In the genomic region with DNA sequence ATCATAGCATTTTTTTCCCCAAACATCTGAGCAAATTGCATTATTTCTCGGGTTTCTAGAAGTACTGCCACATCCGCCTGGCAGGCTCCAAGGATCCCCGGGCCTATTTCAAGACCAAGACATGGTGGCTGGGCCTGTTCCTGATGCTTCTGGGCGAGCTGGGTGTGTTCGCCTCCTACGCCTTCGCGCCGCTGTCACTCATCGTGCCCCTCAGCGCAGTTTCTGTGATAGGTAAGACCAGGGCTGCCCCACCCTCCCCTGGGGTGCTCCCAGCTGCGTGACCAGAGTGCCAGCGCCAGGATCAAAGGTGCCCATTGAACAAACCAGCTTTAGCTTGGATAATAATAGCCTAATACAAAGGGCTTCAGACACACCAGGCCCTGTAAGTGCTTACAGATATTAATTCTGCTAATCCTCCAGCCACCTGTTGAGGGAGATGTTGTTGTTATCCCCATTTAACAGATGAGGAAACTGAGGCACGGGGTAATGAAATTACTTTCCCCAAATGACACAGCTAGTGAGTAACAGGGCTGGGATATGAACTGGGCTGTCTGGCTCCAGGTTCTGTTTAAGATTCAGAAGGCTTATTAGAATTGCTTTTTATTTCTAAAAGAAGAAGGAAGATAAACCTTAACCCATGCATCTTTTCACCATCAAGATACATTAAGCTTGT, we compare ENCODE assay signal across 16 cellular contexts. TPM values are rescaled to one million over a fixed set of nuclear protein-coding genes. Genes with fewer than 3 reads are reported as not detected.
DNase-seq lines count a peak whose midpoint lies in the region; ATAC-seq and TF ChIP-seq lines count a peak whose summit lies in the region.
"Had no signal": no experiment of that assay in that cellular context is flagged by ENCODE, and none has a peak within 500 bp of the region (broad histone marks: within the 10 kb centered on the region; RNA-seq: fewer than 3 reads in every experiment).

No MANE protein-coding gene starts in this region.

- TF ChIP-seq CTCF in HEK293 (tag by site-specific recombination; IDR thresholded peaks at IDR 0.05) (no peak), stomach (IDR thresholded peaks at IDR 0.05) (no peak)
- no peak for TF ChIP-seq CTCF in CD8-positive, alpha-beta T cell (IDR thresholded peaks at IDR 0.05)

- DNase-seq in T-helper 17 cell (no peak), caudate nucleus (lab: John Stamatoyannopoulos, UW) (no peak), stomach (no peak)
- DNase-seq in CD8-positive, alpha-beta T cell, result no peak
- DNase-seq: Caco-2; CD8-positive, alpha-beta memory T cell; DND-41; GDM1; GOT3; HFFc6 had no signal

- WGBS in stomach, 5 donors, result 82 to 93% (median 88%) methylated on average over 14 of the region's 14 CpGs

- no peaks in the 10 kb centered on the region for H3K27me3 Mint-ChIP-seq in T-helper 17 cell
- no peaks in the 10 kb centered on the region for H3K27me3 Mint-ChIP-seq in CD8-positive, alpha-beta T cell (ENCODE audit: low read depth)
- H3K27me3 Mint-ChIP-seq: CD8-positive, alpha-beta memory T cell had no signal

- POLR2A ChIA-PET in HEK293 (lab: Yijun Ruan, JAX), result no interaction called here
- POLR2A ChIA-PET in CD8-positive, alpha-beta T cell (lab: Charles Lee), result no interaction called here

- peak overlapping the region; percentile 16 for H3K27ac Mint-ChIP-seq in T-helper 17 cell
- no peak overlapping the region for H3K27ac Mint-ChIP-seq in CD8-positive, alpha-beta T cell
- H3K27ac Mint-ChIP-seq: HFFc6 had no signal

- no peak overlapping the region for H3K4me3 ChIP-seq in HEK293 (ENCODE audit: low read depth, low read length)
- H3K4me3 ChIP-seq in stomach, result no peak overlapping the region
- no peak overlapping the region for H3K4me3 ChIP-seq in CD8-positive, alpha-beta T cell (ENCODE audit: low read depth, low read length)
- H3K4me3 ChIP-seq: A549, HAP-1 had no signal

- no peaks in the 10 kb centered on the region for H3K9me3 ChIP-seq in HEK293 (ENCODE audit: control insufficient read depth, insufficient read depth, low read depth, low read length)
- no peaks in the 10 kb centered on the region for H3K9me3 ChIP-seq in T-helper 17 cell (ENCODE audit: control insufficient read depth, low read length, poor library complexity, severe bottlenecking)
- no peaks in the 10 kb centered on the region for H3K9me3 ChIP-seq in stomach
- H3K9me3 ChIP-seq in CD8-positive, alpha-beta T cell (ENCODE audit: low read length), result no peaks in the 10 kb centered on the region
- H3K9me3 ChIP-seq: A549, Caco-2, HAP-1 had no signal

- no peaks in the 10 kb centered on the region for H3K27me3 ChIP-seq in layer of hippocampus (ENCODE audit: control insufficient read depth, insufficient read depth, low read length)
- H3K27me3 ChIP-seq in stomach, result no peaks in the 10 kb centered on the region
- H3K27me3 ChIP-seq in CD8-positive, alpha-beta T cell (ENCODE audit: insufficient read depth, low read length), result no peaks in the 10 kb centered on the region

- H3K36me3 Mint-ChIP-seq in T-helper 17 cell (ENCODE audit: low read depth), result peaks cover 13% of the 10 kb centered on the region
- peaks cover 83% of the 10 kb centered on the region for H3K36me3 Mint-ChIP-seq in CD8-positive, alpha-beta T cell

- H3K27ac ChIP-seq in HEK293 (ENCODE audit: extremely low read depth, low read depth, low read length), result no peak overlapping the region
- H3K27ac ChIP-seq in caudate nucleus (ENCODE audit: low read depth, low read length), result peak overlapping the region; percentile 67
- H3K27ac ChIP-seq in layer of hippocampus (ENCODE audit: low read depth, low read length), result peak overlapping the region; percentile 67
- peak overlapping the region in 1 of 5 donors; percentile 10 for H3K27ac ChIP-seq in stomach
- no peak overlapping the region for H3K27ac ChIP-seq in CD8-positive, alpha-beta T cell (ENCODE audit: low read depth, low read length)
- H3K27ac ChIP-seq: A549 had no signal

- intact Hi-C loops in stomach (cut with DNase I; ENCODE audit: low total_unique reads), result no loop called here
- intact Hi-C loops in CD8-positive, alpha-beta T cell (cut with DNase I, micrococcal nuclease), result loop anchor here in 1 of 2 experiments (5.0 kb wide), 1 partner anchor 145 kb away; no protein-coding TSS in a partner anchor

- no peaks in the 10 kb centered on the region for H3K9me3 Mint-ChIP-seq in CD8-positive, alpha-beta T cell
- H3K9me3 Mint-ChIP-seq: CD14-positive monocyte; CD8-positive, alpha-beta memory T cell; HFFc6 had no signal

- TF ChIP-seq EP300 in stomach (IDR thresholded peaks at IDR 0.05), result no peak

- H3K36me3 ChIP-seq in HEK293 (ENCODE audit: control insufficient read depth in 2 of 2, insufficient read depth in 1 of 2, low read length in 2 of 2) (peaks cover 0 to 58% of the 10 kb centered on the region in 2 experiments; a peak in 2 of 3 replicates), stomach (peaks cover 0 to 56% (median 48%) of the 10 kb centered on the region in 4 donors)
- H3K36me3 ChIP-seq in CD8-positive, alpha-beta T cell (ENCODE audit: insufficient read depth, low read length), result peaks cover 48% of the 10 kb centered on the region
- H3K36me3 ChIP-seq: HAP-1 had no signal

- no peak for TF ChIP-seq POLR2A in stomach (IDR thresholded peaks at IDR 0.05)

- peaks cover 20% of the 10 kb centered on the region for H3K4me1 Mint-ChIP-seq in T-helper 17 cell
- H3K4me1 Mint-ChIP-seq in CD8-positive, alpha-beta T cell (ENCODE audit: low read depth), result peaks cover 12% of the 10 kb centered on the region
- H3K4me1 Mint-ChIP-seq: CD14-positive monocyte had no signal

- no peak overlapping the region for H3K4me3 Mint-ChIP-seq in T-helper 17 cell
- H3K4me3 Mint-ChIP-seq in CD8-positive, alpha-beta T cell, result no peak overlapping the region
- H3K4me3 Mint-ChIP-seq: CD14-positive monocyte; CD8-positive, alpha-beta memory T cell; HFFc6 had no signal

- H3K4me1 ChIP-seq in HEK293 (ENCODE audit: control insufficient read depth, insufficient read depth, low read length), result peaks cover 2% of the 10 kb centered on the region; the same call in 1 of the 2 replicates
- H3K4me1 ChIP-seq in stomach, result peaks cover 16 to 30% (median 25%) of the 10 kb centered on the region in 4 donors
- no peaks in the 10 kb centered on the region for H3K4me1 ChIP-seq in CD8-positive, alpha-beta T cell (ENCODE audit: insufficient read depth, low read length)
- H3K4me1 ChIP-seq: A549, Caco-2 had no signal

- CTCF ChIA-PET in HEK293 (lab: Yijun Ruan, JAX), result interaction anchor here (0.8 to 1.3 kb wide), 3 partner anchors 21 to 145 kb away, joined by 3 to 5 read pairs (median 4); a partner anchor contains a TSS
- CTCF ChIA-PET in CD8-positive, alpha-beta T cell (lab: Charles Lee), result interaction anchor here (1.1 to 1.9 kb wide), 6 partner anchors 10 to 145 kb away, joined by 3 to 10 read pairs (median 4); no protein-coding TSS in a partner anchor

- ATAC-seq in T-helper 17 cell, result no peak
- no peak for ATAC-seq in HG03135 (IDR thresholded peaks at IDR 0.05; ENCODE audit: unreplicated experiment)
- ATAC-seq in CD8-positive, alpha-beta T cell, result no peak
- ATAC-seq: A549 had no signal

TF ChIP-seq in HEK293, 187 proteins besides CTCF, POLR2A, EP300 and RAD21:
- TF ChIP-seq SCRT1 (tag by site-specific recombination; IDR thresholded peaks at IDR 0.05; ENCODE audit: borderline replicate concordance), result peak; percentile 50; the same call in 1 of the 2 replicates
- TF ChIP-seq SCRT2 (tag by site-specific recombination; IDR thresholded peaks at IDR 0.05), result peak; percentile 73
- TF ChIP-seq ZBTB17 (tag by site-specific recombination; IDR thresholded peaks at IDR 0.05), result no peak

RNA-seq across cellular contexts. Expression of a gene that starts 26.5 kb away (rescaled TPM):
- total RNA-seq in T-helper 17 cell, result 10 to 100 TPM; 32.9 to 41.7 TPM
- total RNA-seq in stomach, result 100 to 1,000 TPM in 1 of 5 donors, 10 to 100 TPM in 3, 1 to 10 TPM in 1; 3.5 to 122 (median 33.0) TPM
- polyA plus RNA-seq in stomach, result 1 to 10 TPM; 3.2 to 7.5 (median 7.1) TPM
- 10 to 100 TPM; 22.3 to 22.7 TPM for total RNA-seq in CD8-positive, alpha-beta T cell

RNA-seq across cellular contexts. Expression of a gene that starts 28.6 kb away (rescaled TPM):
- total RNA-seq in T-helper 17 cell (1 to 10 TPM; 2.5 to 3.6 TPM), stomach (10 to 100 TPM in 1 of 5 donors, 1 to 10 TPM in 2, under 1 TPM in 1, not detected in 1; 0.45 to 51.0 (median 6.6) TPM)
- polyA plus RNA-seq in stomach, result 1 to 10 TPM; 3.2 to 5.2 (median 3.7) TPM
- 1 to 10 TPM; 2.0 to 2.4 TPM for total RNA-seq in CD8-positive, alpha-beta T cell

Comparison
In these comparisons a context has a peak if more than half of its experiments do, and no peak if none do; other contexts are left out.
1. H3K27ac ChIP-seq: peak in caudate nucleus (single experiment) and layer of hippocampus (single experiment); none in HEK293 (single experiment) and CD8-positive, alpha-beta T cell (single experiment).